Comparison of ENCODE assay signal across 8 cellular contexts in the genomic region with DNA sequence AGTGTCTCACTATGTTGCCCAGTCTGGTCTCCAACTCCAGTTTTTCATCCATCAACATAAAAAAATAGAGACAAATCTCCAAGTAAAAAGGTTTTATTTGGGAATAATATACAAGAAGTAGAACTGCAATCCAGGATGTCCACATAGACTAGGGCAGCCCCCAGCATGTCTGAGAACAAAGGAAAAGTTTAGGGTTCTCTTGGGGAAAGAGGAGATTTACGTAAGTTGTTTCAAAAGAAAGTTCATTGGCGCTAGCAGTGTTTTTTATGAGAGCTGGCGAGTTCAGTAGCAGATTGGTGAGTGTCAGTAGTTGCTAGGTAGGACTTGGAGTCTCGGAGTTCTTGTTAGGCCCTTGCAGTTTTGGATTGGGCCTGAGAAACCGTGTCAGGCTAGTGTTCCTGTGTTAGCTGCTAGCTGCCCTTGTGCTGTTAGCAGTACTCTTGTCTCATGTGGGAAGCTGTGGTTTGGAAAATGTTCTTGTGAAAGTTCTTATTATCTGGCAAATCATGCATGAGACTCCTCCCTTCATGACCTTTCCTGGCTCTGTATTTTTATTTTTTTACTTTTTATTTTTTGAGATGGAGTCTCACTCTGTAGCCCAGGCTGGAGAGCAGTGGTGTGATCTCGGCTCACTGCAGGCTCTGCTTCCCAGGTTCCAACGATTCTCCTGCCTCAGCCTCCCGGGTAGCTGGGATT. TPM values are rescaled to one million over a fixed set of nuclear protein-coding genes. Genes with fewer than 3 reads are reported as not detected.
DNase-seq lines count a peak whose midpoint lies in the region; ATAC-seq, FAIRE-seq and TF ChIP-seq lines count a peak whose summit lies in the region.

No MANE protein-coding gene starts in this region.

- H3K9me3 ChIP-seq in kidney (ENCODE audit: control insufficient read depth in 1 of 2, low read length in 2 of 2) (no peaks in the 10 kb centered on the region), upper lobe of right lung (no peaks in the 10 kb centered on the region)

- DNase-seq in GM12865 (ENCODE audit: low read depth), result peak; percentile 88
- DNase-seq in HT1080 (ENCODE audit: low read depth), result peak; percentile 61
- peak; percentile 23 for DNase-seq in astrocyte of the spinal cord (ENCODE audit: low read depth, low spot score)
- DNase-seq in kidney, result no peak
- DNase-seq in upper lobe of right lung, result peak; percentile 54
- DNase-seq in NCI-H2227 treated with DMSO at 0.1 percent for 48 hours (lab: John Stamatoyannopoulos, UW), result no peak
- no peak for DNase-seq in T-helper 9 cell

- peak overlapping the region; percentile 32 to 41 for H3K9ac ChIP-seq in kidney (ENCODE audit: low read length in 2 of 2)

- no peak overlapping the region for H3K4me3 ChIP-seq in GM12865 (ENCODE audit: low read depth, low read length)
- no peak overlapping the region for H3K4me3 ChIP-seq in astrocyte of the spinal cord (ENCODE audit: low read depth, low read length)
- no peak overlapping the region for H3K4me3 ChIP-seq in kidney (ENCODE audit: low read length in 2 of 2)
- no peak overlapping the region for H3K4me3 ChIP-seq in upper lobe of right lung

- in situ Hi-C loops in astrocyte of the spinal cord (cut with HindIII; ENCODE audit: low sequenced_read_pairs), result no loop called here

- H3K36me3 ChIP-seq in kidney (ENCODE audit: control insufficient read depth in 1 of 2, insufficient read depth in 2 of 2, low read length in 2 of 2) (no peaks in the 10 kb centered on the region), upper lobe of right lung (no peaks in the 10 kb centered on the region)

- ATAC-seq in GM21576 (IDR thresholded peaks at IDR 0.05; ENCODE audit: unreplicated experiment) (peak; percentile 93), upper lobe of right lung (peak; percentile 99)

- FAIRE-seq in kidney (lab: Jason Lieb, UNC), result peak; percentile 83

- H3K27me3 ChIP-seq in upper lobe of right lung, result no peaks in the 10 kb centered on the region

- H3K4me1 ChIP-seq in kidney (ENCODE audit: control insufficient read depth in 1 of 2, insufficient read depth in 1 of 2, low read depth in 1 of 2, low read length in 2 of 2) (no peaks in the 10 kb centered on the region), upper lobe of right lung (peaks cover 11% of the 10 kb centered on the region)

- H3K27ac ChIP-seq in kidney (ENCODE audit: low read depth in 2 of 2, low read length in 2 of 2) (peak overlapping the region in 1 of 2 donors; percentile 65), upper lobe of right lung (peak overlapping the region; percentile 63)

- intact Hi-C loops in kidney (cut with DNase I), result no loop called here
- intact Hi-C loops in upper lobe of right lung (cut with DNase I), result no loop called here

- no peak for TF ChIP-seq CTCF in GM12865 (IDR thresholded peaks at IDR 0.05; ENCODE audit: insufficient read depth, low read depth, low read length, missing control alignments)
- TF ChIP-seq CTCF in astrocyte of the spinal cord (IDR thresholded peaks at IDR 0.05; ENCODE audit: low read depth, low read length), result no peak
- TF ChIP-seq CTCF in kidney (IDR thresholded peaks at IDR 0.05; ENCODE audit: borderline replicate concordance, extremely low read depth, insufficient read depth), result no peak
- TF ChIP-seq CTCF in upper lobe of right lung (IDR thresholded peaks at IDR 0.05), result no peak

RNA-seq across cellular contexts. Expression of gene TTLL9, which starts 24.7 kb away (rescaled TPM):
- total RNA-seq in HT1080 (2014; rRNA removed; shearing (Covaris generic)), result not detected in 2 replicates
- 0.06 TPM in 1 of 2 replicates, not detected in the other for polyA plus RNA-seq in HT1080 (2015; cell fraction: cytosol; rRNA removed)
- 0.17 TPM in 1 of 2 replicates, not detected in the other for polyA plus RNA-seq in HT1080 (2015; cell fraction: nucleus; rRNA removed)
- total RNA-seq in kidney (1.9 TPM), upper lobe of right lung (0.49 TPM)
- 0.82 TPM for polyA plus RNA-seq in kidney (ENCODE audit: insufficient read depth, low read depth, low replicate concordance)

RNA-seq across cellular contexts. Expression of gene DUSP15, which starts 24.8 kb away (rescaled TPM):
- total RNA-seq in HT1080 (2014; rRNA removed; shearing (Covaris generic)), result 0.30 TPM in 1 of 2 replicates, not detected in the other
- polyA plus RNA-seq in HT1080 (2015; cell fraction: cytosol; rRNA removed), result 0.30 TPM in 1 of 2 replicates, not detected in the other
- 0.29 TPM in 1 of 2 replicates, not detected in the other for polyA plus RNA-seq in HT1080 (2015; cell fraction: nucleus; rRNA removed)
- total RNA-seq in kidney, result 13.2 TPM
- polyA plus RNA-seq in kidney (ENCODE audit: insufficient read depth, low read depth, low replicate concordance), result 143 TPM
- total RNA-seq in upper lobe of right lung, result 2.4 TPM

RNA-seq across cellular contexts. Expression of gene FOXS1, which starts 49.7 kb away (rescaled TPM):
- 0.17 and 0.35 TPM in 2 replicates for total RNA-seq in HT1080 (2014; rRNA removed; shearing (Covaris generic))
- 0.15 and 0.73 TPM in 2 replicates for polyA plus RNA-seq in HT1080 (2015; cell fraction: cytosol; rRNA removed)
- polyA plus RNA-seq in HT1080 (2015; cell fraction: nucleus; rRNA removed), result 0.25 and 0.51 TPM in 2 replicates
- 2.1 TPM for total RNA-seq in kidney
- 9.8 TPM for polyA plus RNA-seq in kidney (ENCODE audit: insufficient read depth, low read depth, low replicate concordance)
- 3.3 TPM for total RNA-seq in upper lobe of right lung

RNA-seq across cellular contexts. Expression of gene PDRG1, which starts 56.7 kb away (rescaled TPM):
- total RNA-seq in HT1080 (2014; rRNA removed; shearing (Covaris generic)), result 10.6 and 10.9 TPM in 2 replicates
- 17.2 and 21.3 TPM in 2 replicates for polyA plus RNA-seq in HT1080 (2015; cell fraction: cytosol; rRNA removed)
- 8.6 and 10.0 TPM in 2 replicates for polyA plus RNA-seq in HT1080 (2015; cell fraction: nucleus; rRNA removed)
- total RNA-seq in kidney, result 10.4 TPM
- polyA plus RNA-seq in kidney (ENCODE audit: insufficient read depth, low read depth, low replicate concordance), result 22.5 TPM
- total RNA-seq in upper lobe of right lung, result 8.0 TPM

Comparison
In these comparisons a context has a peak if more than half of its experiments do, and no peak if none do; other contexts are left out.
1. DNase-seq: peak in GM12865 (single experiment), HT1080 (single experiment), astrocyte of the spinal cord (single experiment) and upper lobe of right lung (single experiment); none in kidney (single experiment), NCI-H2227 treated with DMSO at 0.1 percent for 48 hours (single experiment) and T-helper 9 cell (single experiment).